ENCODE assay signal across 16 cellular contexts in genomic region chr7:93861325-93861949, GRCh38. TPM values are rescaled to one million over a fixed set of nuclear protein-coding genes. Genes with fewer than 3 reads are reported as not detected.
DNase-seq lines count a peak whose midpoint lies in the region; ATAC-seq and TF ChIP-seq lines count a peak whose summit lies in the region.
"Had no signal": no experiment of that assay in that cellular context is flagged by ENCODE, and none has a peak within 500 bp of the region (broad histone marks: within the 10 kb centered on the region; RNA-seq: fewer than 3 reads in every experiment).

No MANE protein-coding gene starts in this region.

- DNase-seq in AG10803 (ENCODE audit: low read depth), result no peak
- no peak for DNase-seq in PC-9
- DNase-seq in foreskin keratinocyte, result no peak
- no peak for DNase-seq in midbrain (lab: John Stamatoyannopoulos, UW)
- no peak for DNase-seq in NCI-H446 treated with DMSO at 0.1 percent for 48 hours (lab: John Stamatoyannopoulos, UW)
- DNase-seq: activated CD4-positive, alpha-beta memory T cell treated with anti-CD3 and anti-CD28 coated beads, Interleukin-2, amount 10 ng/mL, durations not matched to agents 7 days and 5 days; central memory CD4-positive, alpha-beta T cell; COR-L47; erythroblast; GM23248; lower lobe of right lung; Peyer's patch; small intestine had no signal

- H3K4me3 ChIP-seq in AG10803 (ENCODE audit: low read length) (no peak overlapping the region), PC-9 (no peak overlapping the region)
- H3K4me3 ChIP-seq: GM23248, lower lobe of right lung, Peyer's patch had no signal

- no peaks in the 10 kb centered on the region for H4K20me1 ChIP-seq in PC-9 (ENCODE audit: insufficient read depth)

- H3K27ac ChIP-seq in PC-9 (no peak overlapping the region), foreskin keratinocyte (no peak overlapping the region)
- H3K27ac ChIP-seq: GM23248, lower lobe of right lung, Peyer's patch had no signal

- no TSS peak for BruUV-seq in PC-9 (replicated peaks; lab: Mats Ljungman, UMichigan)

- TF ChIP-seq CTCF in AG10803 (conservative IDR thresholded peaks at IDR 0.05; ENCODE audit: low read length), result peak; percentile 31; the same call in 1 of the 2 replicates
- peak; percentile 54; the same call in 1 of the 2 replicates for TF ChIP-seq CTCF in PC-9 (conservative IDR thresholded peaks at IDR 0.05)
- peak; percentile 32 for TF ChIP-seq CTCF in foreskin keratinocyte (conservative IDR thresholded peaks at IDR 0.05)

- no peak overlapping the region for H3K4me2 ChIP-seq in PC-9

- H3K79me2 ChIP-seq in PC-9 (ENCODE audit: low read depth), result no peaks in the 10 kb centered on the region

- peaks cover 4% of the 10 kb centered on the region; the same call in 1 of the 2 replicates for H3K4me1 ChIP-seq in PC-9 (replicated peaks; ENCODE audit: insufficient read depth)
- peaks cover 35% of the 10 kb centered on the region for H3K4me1 ChIP-seq in foreskin keratinocyte
- H3K4me1 ChIP-seq: lower lobe of right lung, Peyer's patch had no signal

- H3K27me3 ChIP-seq in PC-9 (ENCODE audit: insufficient read depth, low read depth) (no peaks in the 10 kb centered on the region), foreskin keratinocyte (no peaks in the 10 kb centered on the region)
- H3K27me3 ChIP-seq: Peyer's patch had no signal

- no peaks in the 10 kb centered on the region for H3F3A ChIP-seq in PC-9 (ENCODE audit: insufficient read depth, low read depth)

- peaks cover 3% of the 10 kb centered on the region; the same call in 1 of the 2 replicates for H3K9me3 ChIP-seq in PC-9 (ENCODE audit: insufficient read depth, low read depth)
- H3K9me3 ChIP-seq: lower lobe of right lung, Peyer's patch had no signal

- ATAC-seq in GM21786 (IDR thresholded peaks at IDR 0.05; ENCODE audit: unreplicated experiment) (peak; percentile 41), foreskin keratinocyte (no peak), HG03108 (IDR thresholded peaks at IDR 0.05; ENCODE audit: unreplicated experiment) (no peak), HG02840 (IDR thresholded peaks at IDR 0.05; ENCODE audit: low FRiP score, unreplicated experiment) (no peak)
- ATAC-seq: lower lobe of right lung had no signal

- no peaks in the 10 kb centered on the region for H3K36me3 ChIP-seq in PC-9 (ENCODE audit: low read depth)
- H3K36me3 ChIP-seq: lower lobe of right lung, Peyer's patch had no signal

- CTCF ChIA-PET in PC-9 (lab: Charles Lee), result no interaction called here

- intact Hi-C loops in PC-9 (cut with micrococcal nuclease; ENCODE audit: unreplicated experiment), result no loop called here

- H3K9me2 ChIP-seq in PC-9 (ENCODE audit: insufficient read depth), result no peaks in the 10 kb centered on the region

- no peak overlapping the region for H2AFZ ChIP-seq in PC-9
- H2AFZ ChIP-seq: GM23248 had no signal

- POLR2A ChIA-PET in PC-9 (lab: Charles Lee; ENCODE audit: unreplicated experiment), result no interaction called here

RNA-seq across cellular contexts. Expression of gene TFPI2, which starts 29.1 kb away (rescaled TPM):
- total RNA-seq in PC-9 (2021) (67.3 and 86.1 TPM in 2 replicates), foreskin keratinocyte (21.8 and 67.5 TPM in 2 replicates)
- 19.3 and 71.3 TPM in 2 replicates for polyA plus RNA-seq in foreskin keratinocyte
- total RNA-seq: activated CD4-positive, alpha-beta memory T cell treated with anti-CD3 and anti-CD28 coated beads, Interleukin-2, amount 10 ng/mL, durations not matched to agents 7 days and 5 days had no signal

RNA-seq across cellular contexts. Expression of gene GNGT1, which starts 44.9 kb away (rescaled TPM):
- total RNA-seq in PC-9 (2021), result 1.1 TPM in 1 of 2 replicates, not detected in the other
- not detected in 2 replicates for total RNA-seq in foreskin keratinocyte
- not detected in 2 replicates for polyA plus RNA-seq in foreskin keratinocyte
- total RNA-seq: activated CD4-positive, alpha-beta memory T cell treated with anti-CD3 and anti-CD28 coated beads, Interleukin-2, amount 10 ng/mL, durations not matched to agents 7 days and 5 days; GM23248; lower lobe of right lung; Peyer's patch had no signal
- polyA plus RNA-seq: GM23248, small intestine had no signal
